ENCODE assay signal across 2 cellular contexts in the genomic region with DNA sequence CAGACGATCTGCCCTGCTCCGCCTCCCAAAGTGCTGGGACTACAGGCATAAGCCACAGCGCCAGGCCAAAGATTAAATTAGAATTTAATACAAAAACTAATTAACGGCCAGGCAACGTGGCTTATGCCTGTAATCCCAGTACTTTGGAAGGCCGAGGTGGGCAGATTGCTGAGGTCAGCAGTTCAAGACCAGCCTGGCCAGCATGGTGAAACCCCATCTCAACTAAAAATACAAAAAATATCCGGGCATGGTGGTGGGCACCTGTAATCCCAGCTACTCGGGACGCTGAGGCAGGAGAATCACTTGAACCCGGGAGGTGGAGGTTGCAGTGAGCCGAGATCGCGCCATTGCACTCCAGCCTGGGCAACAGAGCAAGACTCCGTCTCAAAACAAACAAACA.
TF ChIP-seq lines count a peak whose summit lies in the region.

No MANE protein-coding gene starts in this region.

TF ChIP-seq in IMR-90, 13 proteins besides CTCF, POLR2A, EP300 and RAD21:
- peak; percentile 66 for TF ChIP-seq MAFK (IDR thresholded peaks at IDR 0.05; ENCODE audit: low read depth, low read length)

TF ChIP-seq in K562, 482 proteins besides CTCF, POLR2A, EP300 and RAD21:
- TF ChIP-seq ZNF316 (IDR thresholded peaks at IDR 0.05) (0 out of 2 replicates have a peak, but pooled peaks have one; percentile 16), C11orf30 (IDR thresholded peaks at IDR 0.05; ENCODE audit: low read depth) (peak; percentile 41; the same call in 1 of the 2 replicates), MAFK (IDR thresholded peaks at IDR 0.05; ENCODE audit: low read length) (peak; percentile 28; the same call in 1 of the 2 replicates)
